In the genomic region with DNA sequence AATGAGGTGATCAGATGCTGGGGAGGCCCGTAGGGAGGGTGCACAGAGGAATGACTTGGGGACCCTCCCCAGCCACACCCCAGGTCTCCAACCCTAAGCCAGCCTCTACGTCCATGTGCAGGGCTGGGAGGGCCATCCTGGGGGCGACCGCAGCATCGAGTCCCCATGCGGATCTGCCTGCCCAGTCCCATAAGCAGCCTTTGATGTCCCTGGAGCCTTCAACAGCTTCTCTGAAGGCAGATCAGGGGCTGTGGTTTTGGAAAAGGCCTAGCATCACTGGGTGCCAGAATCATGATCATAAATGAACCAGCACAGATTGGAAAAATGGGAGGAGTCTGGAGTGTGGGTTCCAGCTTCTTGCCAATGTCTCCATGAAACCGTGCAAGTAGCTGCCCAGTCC, we compare ENCODE assay signal across 23 cellular contexts. TPM values are rescaled to one million over a fixed set of nuclear protein-coding genes. Genes with fewer than 3 reads are reported as not detected.
DNase-seq lines count a peak whose midpoint lies in the region; TF ChIP-seq lines count a peak whose summit lies in the region.
"Had no signal": no experiment of that assay in that cellular context is flagged by ENCODE, and none has a peak within 500 bp of the region (broad histone marks: within the 10 kb centered on the region; RNA-seq: fewer than 3 reads in every experiment).

No MANE protein-coding gene starts in this region.

- H3K27ac ChIP-seq in mesenchymal stem cell (ENCODE audit: low read length, poor library complexity, severe bottlenecking) = no peak overlapping the region
- H3K27ac ChIP-seq: ascending aorta, dorsolateral prefrontal cortex, tibial artery had no signal

- H3K9me3 ChIP-seq in mesenchymal stem cell (ENCODE audit: control insufficient read depth, low read length) = no peaks in the 10 kb centered on the region
- H3K9me3 ChIP-seq: ascending aorta, tibial artery had no signal

- peak overlapping the region in 1 of 2 experiments; percentile 29 for H3K18ac ChIP-seq in mesenchymal stem cell (ENCODE audit: low read depth in 1 of 2, low read length in 2 of 2)

- H3K9ac ChIP-seq in mesenchymal stem cell (ENCODE audit: low read length) = no peak overlapping the region

- H2AFZ ChIP-seq in mesenchymal stem cell (ENCODE audit: low read depth, low read length) = no peak overlapping the region

- no peak overlapping the region for H3K4me2 ChIP-seq in mesenchymal stem cell (ENCODE audit: low read length, poor library complexity, severe bottlenecking)

- peak overlapping the region in 1 of 2 experiments; percentile 8 for H3K4ac ChIP-seq in mesenchymal stem cell (ENCODE audit: low read depth in 1 of 2, low read length in 2 of 2)

- peak overlapping the region; percentile 38 to 73 for H2BK12ac ChIP-seq in mesenchymal stem cell (ENCODE audit: low read length in 2 of 2)

- H2BK120ac ChIP-seq in mesenchymal stem cell (ENCODE audit: low read depth, low read length) = no peak overlapping the region

- DNase-seq in AG09309 (ENCODE audit: low read depth) = peak; percentile 45
- peak; percentile 82 for DNase-seq in M059J (ENCODE audit: low read depth)
- peak; percentile 90 for DNase-seq in astrocyte of the hippocampus (ENCODE audit: low read depth, low spot score)
- DNase-seq in mesenchymal stem cell = peak; percentile 45
- DNase-seq in HCEC 1CT = no peak
- no peak for DNase-seq in GM19238 (ENCODE audit: insufficient read length, low spot score)
- no peak for DNase-seq in stimulated activated CD4-positive, alpha-beta T cell treated with anti-CD3 and anti-CD28 coated beads, Interleukin-4, amount 100 ng/mL, for 24 hours
- DNase-seq in COR-L47 (lab: John Stamatoyannopoulos, UW) = no peak
- DNase-seq: activated CD4-positive, alpha-beta memory T cell treated with anti-CD3 and anti-CD28 coated beads, Interleukin-2, amount 10 ng/mL, durations not matched to agents 7 days and 5 days; activated CD4-positive, CD25-positive, alpha-beta regulatory T cell treated with anti-CD3 and anti-CD28 coated beads, Interleukin-2, amount 50 U/mL, for 72 hours; activated effector memory CD4-positive, alpha-beta T cell treated with Interleukin-2 at 50 U/mL for 16 hours; activated naive CD8-positive, alpha-beta T cell treated with anti-CD3 and anti-CD28 coated beads for 36 hours; dorsolateral prefrontal cortex; midbrain; naive thymus-derived CD4-positive, alpha-beta T cell; NCI-H2029 treated with DMSO at 0.1 percent for 48 hours; NCI-H2227 treated with DMSO at 0.1 percent for 48 hours; NCI-H69; stimulated activated CD4-positive, alpha-beta T cell treated with anti-CD3 and anti-CD28 coated beads, Interleukin-15, amount 100 ng/mL, for 24 hours; stimulated activated naive CD8-positive, alpha-beta T cell treated with anti-CD3 and anti-CD28 coated beads, Interleukin-15, Interleukin-2, amounts not matched to agents 100 U/mL and 50 U/mL, for 24 hours; tibial artery had no signal

- H3K79me1 ChIP-seq in mesenchymal stem cell (replicated peaks; ENCODE audit: low read length, poor library complexity, severe bottlenecking) = no peaks in the 10 kb centered on the region

- H3K4me3 ChIP-seq in AG09309 (ENCODE audit: control insufficient read depth, low read depth, low read length) (no peak overlapping the region), mesenchymal stem cell (ENCODE audit: insufficient read depth in 1 of 2, low read depth in 1 of 2, low read length in 2 of 2) (no peak overlapping the region)
- H3K4me3 ChIP-seq: dorsolateral prefrontal cortex, GM12878, tibial artery had no signal

- no peak overlapping the region for H2BK5ac ChIP-seq in mesenchymal stem cell (ENCODE audit: low read depth, low read length, poor library complexity, severe bottlenecking)

- no peak overlapping the region for H3K23ac ChIP-seq in mesenchymal stem cell (ENCODE audit: low read length in 2 of 2)

- H3K27me3 ChIP-seq in mesenchymal stem cell (ENCODE audit: control insufficient read depth in 1 of 2, insufficient read depth in 1 of 2, low read length in 2 of 2) = peaks cover 0 to 29% of the 10 kb centered on the region in 2 experiments
- H3K27me3 ChIP-seq: ascending aorta, dorsolateral prefrontal cortex had no signal

- H4K8ac ChIP-seq in mesenchymal stem cell (ENCODE audit: low read length) = no peak overlapping the region

- peak overlapping the region in 1 of 2 experiments; percentile 45 for H3K14ac ChIP-seq in mesenchymal stem cell (ENCODE audit: low read length in 2 of 2)

- no peak for TF ChIP-seq CTCF in AG09309 (IDR thresholded peaks at IDR 0.05; ENCODE audit: control insufficient read depth, insufficient read depth, low read depth, low read length, missing control alignments)

- no peaks in the 10 kb centered on the region for H3K36me3 ChIP-seq in mesenchymal stem cell (ENCODE audit: control insufficient read depth in 1 of 2, insufficient read depth in 2 of 2, low read depth in 1 of 2, low read length in 2 of 2)
- H3K36me3 ChIP-seq: ascending aorta, tibial artery had no signal

- H3K4me1 ChIP-seq in mesenchymal stem cell (ENCODE audit: control insufficient read depth, insufficient read depth, low read depth, low read length) = peaks cover 21% of the 10 kb centered on the region

- WGBS in mesenchymal stem cell = 93% methylated on average over 6 of the region's 7 CpGs

- H2AK5ac ChIP-seq in mesenchymal stem cell (ENCODE audit: low read length, severe bottlenecking) = no peak overlapping the region

- no peak overlapping the region for H4K91ac ChIP-seq in mesenchymal stem cell (ENCODE audit: low read length)

- peak overlapping the region; percentile 3 for H2BK15ac ChIP-seq in mesenchymal stem cell (ENCODE audit: low read depth, poor library complexity, severe bottlenecking)

RNA-seq across cellular contexts. Expression of a gene that starts 22.9 kb away (rescaled TPM):
- 6.1 and 8.4 TPM in 2 replicates for total RNA-seq in M059J (2014; rRNA removed; shearing (Covaris generic))
- polyA plus RNA-seq in mesenchymal stem cell (2013, experiment 1 of 2) = 170 TPM
- 164 TPM for polyA plus RNA-seq in mesenchymal stem cell (2013, experiment 2 of 2)

Comparison
In these comparisons a context has a peak if more than half of its experiments do, and no peak if none do; other contexts are left out.
1. DNase-seq: peak in AG09309 (single experiment), M059J (single experiment), astrocyte of the hippocampus (single experiment) and mesenchymal stem cell (single experiment); none in HCEC 1CT (single experiment), GM19238 (single experiment), stimulated activated CD4-positive, alpha-beta T cell treated with anti-CD3 and anti-CD28 coated beads, Interleukin-4, amount 100 ng/mL, for 24 hours (single experiment) and COR-L47 (single experiment).